Comparison of ENCODE assay signal across 1 cellular context in the genomic region with DNA sequence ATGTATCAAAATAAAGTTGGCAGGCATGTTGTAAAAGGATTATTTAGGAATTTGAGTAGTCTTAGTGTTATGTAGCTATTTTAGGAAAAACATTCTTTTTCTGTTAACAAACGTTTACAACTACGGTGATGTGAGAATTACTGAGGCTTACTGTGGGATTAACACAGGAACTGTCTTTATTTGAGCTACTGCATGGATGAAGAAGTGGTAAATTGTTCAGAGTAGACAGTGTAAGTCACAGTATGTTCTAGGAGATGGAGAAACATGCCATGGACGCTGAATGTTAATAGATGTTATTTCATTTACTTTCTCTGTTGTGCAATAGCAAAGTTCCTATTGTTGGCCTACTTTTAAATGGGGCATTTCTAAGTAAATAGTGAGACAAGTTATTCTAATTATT.
TF ChIP-seq lines count a peak whose summit lies in the region.

No MANE protein-coding gene starts in this region.

TF ChIP-seq in GM23338, 12 proteins besides CTCF, POLR2A, EP300 and RAD21 (continued from another document):
- TF ChIP-seq, protein P1, sequence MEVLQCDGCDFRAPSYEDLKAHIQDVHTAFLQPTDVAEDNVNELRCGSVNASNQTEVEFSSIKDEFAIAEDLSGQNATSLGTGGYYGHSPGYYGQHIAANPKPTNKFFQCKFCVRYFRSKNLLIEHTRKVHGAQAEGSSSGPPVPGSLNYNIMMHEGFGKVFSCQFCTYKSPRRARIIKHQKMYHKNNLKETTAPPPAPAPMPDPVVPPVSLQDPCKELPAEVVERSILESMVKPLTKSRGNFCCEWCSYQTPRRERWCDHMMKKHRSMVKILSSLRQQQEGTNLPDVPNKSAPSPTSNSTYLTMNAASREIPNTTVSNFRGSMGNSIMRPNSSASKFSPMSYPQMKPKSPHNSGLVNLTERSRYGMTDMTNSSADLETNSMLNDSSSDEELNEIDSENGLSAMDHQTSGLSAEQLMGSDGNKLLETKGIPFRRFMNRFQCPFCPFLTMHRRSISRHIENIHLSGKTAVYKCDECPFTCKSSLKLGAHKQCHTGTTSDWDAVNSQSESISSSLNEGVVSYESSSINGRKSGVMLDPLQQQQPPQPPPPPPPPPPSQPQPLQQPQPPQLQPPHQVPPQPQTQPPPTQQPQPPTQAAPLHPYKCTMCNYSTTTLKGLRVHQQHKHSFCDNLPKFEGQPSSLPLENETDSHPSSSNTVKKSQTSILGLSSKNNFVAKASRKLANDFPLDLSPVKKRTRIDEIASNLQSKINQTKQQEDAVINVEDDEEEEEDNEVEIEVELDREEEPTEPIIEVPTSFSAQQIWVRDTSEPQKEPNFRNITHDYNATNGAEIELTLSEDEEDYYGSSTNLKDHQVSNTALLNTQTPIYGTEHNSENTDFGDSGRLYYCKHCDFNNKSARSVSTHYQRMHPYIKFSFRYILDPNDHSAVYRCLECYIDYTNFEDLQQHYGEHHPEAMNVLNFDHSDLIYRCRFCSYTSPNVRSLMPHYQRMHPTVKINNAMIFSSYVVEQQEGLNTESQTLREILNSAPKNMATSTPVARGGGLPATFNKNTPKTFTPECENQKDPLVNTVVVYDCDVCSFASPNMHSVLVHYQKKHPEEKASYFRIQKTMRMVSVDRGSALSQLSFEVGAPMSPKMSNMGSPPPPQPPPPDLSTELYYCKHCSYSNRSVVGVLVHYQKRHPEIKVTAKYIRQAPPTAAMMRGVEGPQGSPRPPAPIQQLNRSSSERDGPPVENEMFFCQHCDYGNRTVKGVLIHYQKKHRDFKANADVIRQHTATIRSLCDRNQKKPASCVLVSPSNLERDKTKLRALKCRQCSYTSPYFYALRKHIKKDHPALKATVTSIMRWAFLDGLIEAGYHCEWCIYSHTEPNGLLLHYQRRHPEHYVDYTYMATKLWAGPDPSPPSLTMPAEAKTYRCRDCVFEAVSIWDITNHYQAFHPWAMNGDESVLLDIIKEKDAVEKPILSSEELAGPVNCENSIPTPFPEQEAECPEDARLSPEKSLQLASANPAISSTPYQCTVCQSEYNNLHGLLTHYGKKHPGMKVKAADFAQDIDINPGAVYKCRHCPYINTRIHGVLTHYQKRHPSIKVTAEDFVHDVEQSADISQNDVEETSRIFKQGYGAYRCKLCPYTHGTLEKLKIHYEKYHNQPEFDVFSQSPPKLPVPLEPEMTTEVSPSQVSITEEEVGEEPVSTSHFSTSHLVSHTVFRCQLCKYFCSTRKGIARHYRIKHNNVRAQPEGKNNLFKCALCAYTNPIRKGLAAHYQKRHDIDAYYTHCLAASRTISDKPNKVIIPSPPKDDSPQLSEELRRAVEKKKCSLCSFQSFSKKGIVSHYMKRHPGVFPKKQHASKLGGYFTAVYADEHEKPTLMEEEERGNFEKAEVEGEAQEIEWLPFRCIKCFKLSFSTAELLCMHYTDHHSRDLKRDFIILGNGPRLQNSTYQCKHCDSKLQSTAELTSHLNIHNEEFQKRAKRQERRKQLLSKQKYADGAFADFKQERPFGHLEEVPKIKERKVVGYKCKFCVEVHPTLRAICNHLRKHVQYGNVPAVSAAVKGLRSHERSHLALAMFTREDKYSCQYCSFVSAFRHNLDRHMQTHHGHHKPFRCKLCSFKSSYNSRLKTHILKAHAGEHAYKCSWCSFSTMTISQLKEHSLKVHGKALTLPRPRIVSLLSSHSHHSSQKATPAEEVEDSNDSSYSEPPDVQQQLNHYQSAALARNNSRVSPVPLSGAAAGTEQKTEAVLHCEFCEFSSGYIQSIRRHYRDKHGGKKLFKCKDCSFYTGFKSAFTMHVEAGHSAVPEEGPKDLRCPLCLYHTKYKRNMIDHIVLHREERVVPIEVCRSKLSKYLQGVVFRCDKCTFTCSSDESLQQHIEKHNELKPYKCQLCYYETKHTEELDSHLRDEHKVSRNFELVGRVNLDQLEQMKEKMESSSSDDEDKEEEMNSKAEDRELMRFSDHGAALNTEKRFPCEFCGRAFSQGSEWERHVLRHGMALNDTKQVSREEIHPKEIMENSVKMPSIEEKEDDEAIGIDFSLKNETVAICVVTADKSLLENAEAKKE (CRISPR knock-in tag; IDR thresholded peaks at IDR 0.05) = no peak
- TF ChIP-seq JUNB (IDR thresholded peaks at IDR 0.05; ENCODE audit: unreplicated experiment) = no peak
